14 cellular contexts compared by ENCODE assay signal in genomic region chr12:132075026-132075713, GRCh38.
DNase-seq lines count a peak whose midpoint lies in the region; ATAC-seq, FAIRE-seq and TF ChIP-seq lines count a peak whose summit lies in the region.
"Had no signal": no experiment of that assay in that cellular context is flagged by ENCODE, and none has a peak within 500 bp of the region (broad histone marks: within the 10 kb centered on the region; RNA-seq: fewer than 3 reads in every experiment).

No MANE protein-coding gene starts in this region.

- H3K27ac Mint-ChIP-seq in activated CD4-positive, alpha-beta memory T cell treated with anti-CD3 and anti-CD28 coated beads, Interleukin-2, amount 10 ng/mL, durations not matched to agents 7 days and 5 days: no peak overlapping the region
- H3K27ac Mint-ChIP-seq: activated naive CD8-positive, alpha-beta T cell treated with anti-CD3 and anti-CD28 coated beads, Interleukin-2, amount 50 U/mL, for 24 hours had no signal

- POLR2A ChIA-PET in activated CD4-positive, alpha-beta memory T cell treated with anti-CD3 and anti-CD28 coated beads, Interleukin-2, amount 10 ng/mL, durations not matched to agents 7 days and 5 days (lab: Charles Lee): no interaction called here

- no peaks in the 10 kb centered on the region for H3K27me3 Mint-ChIP-seq in activated CD4-positive, alpha-beta memory T cell treated with anti-CD3 and anti-CD28 coated beads, Interleukin-2, amount 10 ng/mL, durations not matched to agents 7 days and 5 days
- H3K27me3 Mint-ChIP-seq: activated naive CD8-positive, alpha-beta T cell treated with anti-CD3 and anti-CD28 coated beads, Interleukin-2, amount 50 U/mL, for 24 hours had no signal

- H3F3A ChIP-seq in Loucy (ENCODE audit: low read depth): no peaks in the 10 kb centered on the region

- DNase-seq in D721Med (ENCODE audit: insufficient read length, low spot score): no peak
- DNase-seq in choroid plexus epithelial cell (ENCODE audit: low read depth): peak; percentile 20
- DNase-seq in osteoblast (ENCODE audit: insufficient read length, low spot score, missing footprints): no peak
- no peak for DNase-seq in 8988T
- no peak for DNase-seq in activated CD4-positive, alpha-beta memory T cell treated with anti-CD3 and anti-CD28 coated beads, Interleukin-2, amount 10 ng/mL, durations not matched to agents 7 days and 5 days
- DNase-seq in DMS153 (lab: John Stamatoyannopoulos, UW): no peak
- DNase-seq: activated naive CD8-positive, alpha-beta T cell treated with anti-CD3 and anti-CD28 coated beads, Interleukin-2, amount 50 U/mL, for 24 hours; NCI-H187 treated with DMSO at 0.1 percent for 48 hours; NCI-H774; stomach had no signal

- no peaks in the 10 kb centered on the region for H3K4me1 ChIP-seq in Loucy (ENCODE audit: insufficient read depth, low read length, poor library complexity, severe bottlenecking)
- peaks cover 11% of the 10 kb centered on the region for H3K4me1 ChIP-seq in osteoblast (ENCODE audit: insufficient read depth, low read length)
- H3K4me1 ChIP-seq: SJSA1, stomach had no signal

- H3K79me2 ChIP-seq in Loucy (ENCODE audit: insufficient read depth, low read length) (no peaks in the 10 kb centered on the region), osteoblast (ENCODE audit: insufficient read depth, low read length) (no peaks in the 10 kb centered on the region)

- H3K9me2 ChIP-seq in Loucy (replicated peaks; ENCODE audit: low read depth, low read length): no peaks in the 10 kb centered on the region

- no peak overlapping the region for H3K27ac ChIP-seq in osteoblast (ENCODE audit: low read depth, low read length)
- H3K27ac ChIP-seq: KMS-11, SJSA1, stomach had no signal

- H3K9me3 Mint-ChIP-seq in activated CD4-positive, alpha-beta memory T cell treated with anti-CD3 and anti-CD28 coated beads, Interleukin-2, amount 10 ng/mL, durations not matched to agents 7 days and 5 days: no peaks in the 10 kb centered on the region
- H3K9me3 Mint-ChIP-seq: activated naive CD8-positive, alpha-beta T cell treated with anti-CD3 and anti-CD28 coated beads, Interleukin-2, amount 50 U/mL, for 24 hours had no signal

- H3K9me3 ChIP-seq in Loucy (ENCODE audit: insufficient read depth, low read depth, low read length) (no peaks in the 10 kb centered on the region), osteoblast (ENCODE audit: low read depth, low read length) (no peaks in the 10 kb centered on the region)
- H3K9me3 ChIP-seq: SJSA1, stomach had no signal

- no peak for FAIRE-seq in D721Med (lab: Jason Lieb, UNC)

- no peak for ATAC-seq in GM21825 (IDR thresholded peaks at IDR 0.05; ENCODE audit: unreplicated experiment)
- ATAC-seq: activated naive CD8-positive, alpha-beta T cell treated with anti-CD3 and anti-CD28 coated beads, Interleukin-2, amount 50 U/mL, for 24 hours had no signal

- H4K20me1 ChIP-seq in Loucy (ENCODE audit: insufficient read depth, low read length, poor library complexity, severe bottlenecking) (no peaks in the 10 kb centered on the region), osteoblast (ENCODE audit: insufficient read depth, low read length) (peaks cover 3% of the 10 kb centered on the region)

- CTCF ChIA-PET in activated CD4-positive, alpha-beta memory T cell treated with anti-CD3 and anti-CD28 coated beads, Interleukin-2, amount 10 ng/mL, durations not matched to agents 7 days and 5 days (lab: Charles Lee): no interaction called here

- H3K9ac ChIP-seq in Loucy (ENCODE audit: low read depth, low read length, poor library complexity, severe bottlenecking): no peak overlapping the region
- H3K9ac ChIP-seq: KMS-11 had no signal

- no peak overlapping the region for H2AFZ ChIP-seq in Loucy (ENCODE audit: low read length)
- H2AFZ ChIP-seq in osteoblast (ENCODE audit: low read length): no peak overlapping the region

- H3K4me3 ChIP-seq in Loucy (ENCODE audit: low read length, poor library complexity, severe bottlenecking): no peak overlapping the region
- H3K4me3 ChIP-seq in choroid plexus epithelial cell (ENCODE audit: low read depth, low read length): no peak overlapping the region
- no peak overlapping the region for H3K4me3 ChIP-seq in osteoblast (ENCODE audit: insufficient read depth, low read length)
- H3K4me3 ChIP-seq: SJSA1, stomach had no signal

- H3K4me1 Mint-ChIP-seq in activated CD4-positive, alpha-beta memory T cell treated with anti-CD3 and anti-CD28 coated beads, Interleukin-2, amount 10 ng/mL, durations not matched to agents 7 days and 5 days: peaks cover 2% of the 10 kb centered on the region

- peaks cover 31% of the 10 kb centered on the region for H3K36me3 Mint-ChIP-seq in activated CD4-positive, alpha-beta memory T cell treated with anti-CD3 and anti-CD28 coated beads, Interleukin-2, amount 10 ng/mL, durations not matched to agents 7 days and 5 days (ENCODE audit: low read depth)

- H3K36me3 ChIP-seq in Loucy (ENCODE audit: insufficient read depth, low read length) (peaks cover 52% of the 10 kb centered on the region; the same call in 1 of the 2 replicates), osteoblast (ENCODE audit: insufficient read depth, low read length) (peaks cover 47% of the 10 kb centered on the region)

- H3K27me3 ChIP-seq in Loucy (ENCODE audit: insufficient read depth, low read length, poor library complexity, severe bottlenecking): no peaks in the 10 kb centered on the region
- no peaks in the 10 kb centered on the region for H3K27me3 ChIP-seq in osteoblast (ENCODE audit: insufficient read depth, low read length)
- H3K27me3 ChIP-seq: SJSA1, stomach had no signal

- TF ChIP-seq CTCF in D721Med (IDR thresholded peaks at IDR 0.05; ENCODE audit: insufficient read depth, missing control alignments) (peak; percentile 21), Loucy (conservative IDR thresholded peaks at IDR 0.05; ENCODE audit: low read length) (peak; percentile 50), choroid plexus epithelial cell (conservative IDR thresholded peaks at IDR 0.05; ENCODE audit: low read depth, low read length) (peak; percentile 52), osteoblast (IDR thresholded peaks at IDR 0.05; ENCODE audit: extremely low read depth, low read depth, low read length) (peak; percentile 43)

- H3K4me3 Mint-ChIP-seq in activated CD4-positive, alpha-beta memory T cell treated with anti-CD3 and anti-CD28 coated beads, Interleukin-2, amount 10 ng/mL, durations not matched to agents 7 days and 5 days: no peak overlapping the region
- H3K4me3 Mint-ChIP-seq: activated naive CD8-positive, alpha-beta T cell treated with anti-CD3 and anti-CD28 coated beads, Interleukin-2, amount 50 U/mL, for 24 hours had no signal

- no peak overlapping the region for H3K4me2 ChIP-seq in Loucy (ENCODE audit: low read depth, low read length, poor library complexity, severe bottlenecking)
- H3K4me2 ChIP-seq in osteoblast (ENCODE audit: insufficient read depth, low read length): no peak overlapping the region
- H3K4me2 ChIP-seq: KMS-11 had no signal
